Comparison of ENCODE assay signal across 9 cellular contexts in the genomic region with DNA sequence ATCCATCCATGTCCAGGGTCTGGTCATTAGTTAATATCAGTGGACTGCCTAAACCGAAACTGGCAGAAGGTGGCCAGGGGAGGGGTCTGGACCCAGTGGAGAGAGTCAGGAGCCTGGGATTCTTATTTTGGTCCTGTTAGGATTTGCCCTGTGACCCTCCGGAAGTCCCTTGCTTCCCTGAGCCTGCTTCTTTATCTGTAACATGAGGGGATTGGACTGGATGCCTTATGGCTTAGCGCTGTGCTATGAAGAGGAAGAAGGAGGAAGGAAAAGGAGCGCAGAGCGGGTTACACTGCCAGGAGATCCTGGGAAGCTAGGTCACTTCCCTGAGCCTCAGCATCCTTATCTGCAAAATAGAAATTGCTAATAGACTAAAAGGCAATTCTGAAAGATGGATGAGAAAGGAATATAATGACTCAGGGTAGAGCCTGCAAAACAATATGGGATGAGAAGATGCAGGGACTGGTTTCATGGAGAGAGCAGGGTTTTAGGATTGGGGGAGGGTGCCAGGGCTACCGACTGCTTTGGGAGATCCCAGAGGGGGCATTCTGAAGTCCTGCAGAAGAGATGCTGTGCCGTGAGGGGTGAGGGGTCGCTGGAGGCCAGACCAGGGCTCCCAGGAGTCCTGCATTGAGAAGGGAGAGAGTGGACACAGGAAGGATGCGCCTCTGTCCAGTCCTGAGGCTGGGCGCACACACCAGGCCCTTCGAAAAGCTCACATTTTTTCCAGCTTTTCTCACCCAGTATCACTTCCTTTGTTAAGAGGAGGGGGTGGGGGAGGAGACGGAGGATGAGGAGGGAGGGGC. TPM values are rescaled to one million over a fixed set of nuclear protein-coding genes. Genes with fewer than 3 reads are reported as not detected.
DNase-seq lines count a peak whose midpoint lies in the region; ATAC-seq and TF ChIP-seq lines count a peak whose summit lies in the region.
"Had no signal": no experiment of that assay in that cellular context is flagged by ENCODE, and none has a peak within 500 bp of the region (broad histone marks: within the 10 kb centered on the region; RNA-seq: fewer than 3 reads in every experiment).

No MANE protein-coding gene starts in this region.

- H3K9ac ChIP-seq in mucosa of stomach (ENCODE audit: low read length) = peak overlapping the region; percentile 45

- H3K36me3 ChIP-seq in heart left ventricle = no peaks in the 10 kb centered on the region
- H3K36me3 ChIP-seq in mucosa of stomach (ENCODE audit: control insufficient read depth, insufficient read depth, low read length) = no peaks in the 10 kb centered on the region
- no peaks in the 10 kb centered on the region for H3K36me3 ChIP-seq in uterus

- H3K4me1 Mint-ChIP-seq in MCF 10A (ENCODE audit: insufficient read depth, unreplicated experiment) = peaks cover 18% of the 10 kb centered on the region
- H3K4me1 Mint-ChIP-seq in stimulated activated memory B cell treated with anti-CD40 and anti-IgM and Interleukin-4, amounts not matched to agents 10 μg/mL and 1 μg/mL and 100 μg/mL, for 72 hours = peaks cover 17% of the 10 kb centered on the region

- 20 to 38% (median 23%) methylated on average over 11 to 12 of the region's 12 CpGs for WGBS in heart left ventricle, 4 donors

- TF ChIP-seq POLR2A in heart left ventricle (IDR thresholded peaks at IDR 0.05) (no peak), uterus (IDR thresholded peaks at IDR 0.05) (no peak)

- BruUV-seq in MCF 10A (replicated peaks; lab: Mats Ljungman, UMichigan) = no TSS peak

- H3K36me3 Mint-ChIP-seq in MCF 10A (ENCODE audit: insufficient read depth, unreplicated experiment) = no peaks in the 10 kb centered on the region
- H3K36me3 Mint-ChIP-seq in stimulated activated memory B cell treated with anti-CD40 and anti-IgM and Interleukin-4, amounts not matched to agents 10 μg/mL and 1 μg/mL and 100 μg/mL, for 72 hours = no peaks in the 10 kb centered on the region

- H3K9me3 Mint-ChIP-seq in MCF 10A (ENCODE audit: unreplicated experiment) = no peaks in the 10 kb centered on the region
- H3K9me3 Mint-ChIP-seq in stimulated activated memory B cell treated with anti-CD40 and anti-IgM and Interleukin-4, amounts not matched to agents 10 μg/mL and 1 μg/mL and 100 μg/mL, for 72 hours = no peaks in the 10 kb centered on the region

- H3K4me3 ChIP-seq in heart left ventricle = peak overlapping the region; percentile 22 to 54 (median 44)
- no peak overlapping the region for H3K4me3 ChIP-seq in mucosa of stomach (ENCODE audit: low read length)
- peak overlapping the region; percentile 8 to 22 for H3K4me3 ChIP-seq in uterus

- H3K4me3 Mint-ChIP-seq in MCF 10A (ENCODE audit: unreplicated experiment) = peak overlapping the region; percentile 72
- H3K4me3 Mint-ChIP-seq in stimulated activated memory B cell treated with anti-CD40 and anti-IgM and Interleukin-4, amounts not matched to agents 10 μg/mL and 1 μg/mL and 100 μg/mL, for 72 hours = no peak overlapping the region

- H3K27ac Mint-ChIP-seq in MCF 10A (ENCODE audit: low read depth, unreplicated experiment) = peak overlapping the region; percentile 21
- H3K27ac Mint-ChIP-seq in stimulated activated memory B cell treated with anti-CD40 and anti-IgM and Interleukin-4, amounts not matched to agents 10 μg/mL and 1 μg/mL and 100 μg/mL, for 72 hours = no peak overlapping the region

- H3K4me1 ChIP-seq in heart left ventricle (peaks cover 0 to 63% (median 39%) of the 10 kb centered on the region in 12 donors), mucosa of stomach (ENCODE audit: control insufficient read depth, insufficient read depth, low read length) (peaks cover 28% of the 10 kb centered on the region), uterus (peaks cover 3 to 13% of the 10 kb centered on the region in 2 donors)

- peaks cover 20% of the 10 kb centered on the region for H3K27me3 Mint-ChIP-seq in MCF 10A (ENCODE audit: insufficient read depth, unreplicated experiment)
- peaks cover 84% of the 10 kb centered on the region for H3K27me3 Mint-ChIP-seq in stimulated activated memory B cell treated with anti-CD40 and anti-IgM and Interleukin-4, amounts not matched to agents 10 μg/mL and 1 μg/mL and 100 μg/mL, for 72 hours

- CTCF ChIA-PET in MCF 10A (lab: Yijun Ruan, JAX) = interaction anchor here (0.6 to 10.9 kb wide), 19 partner anchors 8 to 142 kb away, joined by 3 to 103 read pairs (median 4); a partner anchor contains a TSS

- H3K27me3 ChIP-seq in heart left ventricle = peaks cover 0 to 54% (median 0%) of the 10 kb centered on the region in 9 donors
- peaks cover 42% of the 10 kb centered on the region for H3K27me3 ChIP-seq in mucosa of stomach (ENCODE audit: control insufficient read depth, insufficient read depth, low read length)
- H3K27me3 ChIP-seq in uterus = no peaks in the 10 kb centered on the region

- DNase-seq in heart left ventricle (no peak), Right ventricle myocardium superior (no peak), MCF 10A (ENCODE audit: unreplicated experiment) (peak; percentile 22), uterus (no peak)

- H3K27ac ChIP-seq in heart left ventricle = peak overlapping the region in 10 of 12 donors; percentile 45 to 90 (median 84)
- peak overlapping the region in 1 of 2 donors; percentile 52 for H3K27ac ChIP-seq in uterus

- TF ChIP-seq CTCF in heart left ventricle (IDR thresholded peaks at IDR 0.05) (no peak), MCF 10A (IDR thresholded peaks at IDR 0.05; ENCODE audit: unreplicated experiment) (no peak), uterus (IDR thresholded peaks at IDR 0.05) (no peak)

- intact Hi-C loops in heart left ventricle (cut with DNase I) (loop anchor here in 9 of 10 donors (5.0 kb wide), 2 partner anchors 85 to 90 kb away; no protein-coding TSS in a partner anchor), Right ventricle myocardium superior (cut with DNase I) (no loop called here), MCF 10A (cut with micrococcal nuclease) (no loop called here), uterus (cut with DNase I; ENCODE audit: low total_unique reads) (no loop called here)

- no peak for ATAC-seq in heart left ventricle
- ATAC-seq in Right ventricle myocardium superior (ENCODE audit: poor library complexity) = no peak
- no peak for ATAC-seq in stimulated activated memory B cell treated with anti-CD40 and anti-IgM and Interleukin-4, amounts not matched to agents 10 μg/mL and 1 μg/mL and 100 μg/mL, for 72 hours
- no peak for ATAC-seq in GM19324 (IDR thresholded peaks at IDR 0.05; ENCODE audit: low FRiP score, unreplicated experiment)
- no peak for ATAC-seq in GM21737 (IDR thresholded peaks at IDR 0.05; ENCODE audit: unreplicated experiment)

- POLR2A ChIA-PET in MCF 10A (lab: Yijun Ruan, JAX) = interaction anchor here (0.7 to 2.2 kb wide), 4 partner anchors 26 to 262 kb away, joined by 3 to 17 read pairs (median 4); no protein-coding TSS in a partner anchor

- H3K9me3 ChIP-seq in heart left ventricle (no peaks in the 10 kb centered on the region), mucosa of stomach (ENCODE audit: control insufficient read depth, low read length) (no peaks in the 10 kb centered on the region), uterus (no peaks in the 10 kb centered on the region)

RNA-seq across cellular contexts. Expression of a gene that starts 0.5 kb away (rescaled TPM):
- total RNA-seq in heart left ventricle (10 to 100 TPM in 3 of 9 donors, 1 to 10 TPM in 5, under 1 TPM in 1; 0.81 to 16.2 (median 9.5) TPM), Right ventricle myocardium superior (12.5 TPM), MCF 10A (2022) (0.26 and 0.34 TPM in 2 replicates), uterus (1 to 10 TPM in 2 of 4 donors, not detected in 2; 3.0 TPM)
- 10 to 100 TPM in 1 of 2 donors, 1 to 10 TPM in 1; 2.6 to 17.8 TPM for polyA plus RNA-seq in heart left ventricle
- polyA plus RNA-seq: aorta had no signal

RNA-seq across cellular contexts. Expression of a gene that starts 41.3 kb away (rescaled TPM):
- not detected for total RNA-seq in heart left ventricle
- polyA plus RNA-seq in heart left ventricle = not detected
- not detected for total RNA-seq in Right ventricle myocardium superior
- not detected in 2 replicates for total RNA-seq in MCF 10A (2022)
- not detected for total RNA-seq in uterus
- total RNA-seq: aorta had no signal
- polyA plus RNA-seq: aorta had no signal

RNA-seq across cellular contexts. Expression of a gene that starts 48.6 kb away (rescaled TPM):
- total RNA-seq in heart left ventricle (under 1 TPM in 1 of 9 donors, not detected in 8; 0.32 TPM), Right ventricle myocardium superior (not detected), MCF 10A (2022) (not detected in 2 replicates), uterus (under 1 TPM in 1 of 4 donors, not detected in 3; 0.64 TPM)
- not detected for polyA plus RNA-seq in heart left ventricle
- total RNA-seq: aorta had no signal
- polyA plus RNA-seq: aorta had no signal

RNA-seq across cellular contexts. Expression of a gene that starts 59.4 kb away (rescaled TPM):
- 10 to 100 TPM in 2 of 9 donors, 1 to 10 TPM in 3, under 1 TPM in 3, not detected in 1; 0.27 to 27.1 (median 1.3) TPM for total RNA-seq in heart left ventricle
- 1 to 10 TPM in 1 of 2 donors, under 1 TPM in 1; 0.15 to 5.5 TPM for polyA plus RNA-seq in heart left ventricle
- 0.32 TPM for total RNA-seq in Right ventricle myocardium superior
- total RNA-seq in MCF 10A (2022) = 0.75 and 0.88 TPM in 2 replicates
- total RNA-seq in uterus = 10 to 100 TPM in 2 of 4 donors, 1 to 10 TPM in 1, not detected in 1; 6.2 to 28.2 (median 21.2) TPM

Comparison
In these comparisons a context has a peak if more than half of its experiments do, and no peak if none do; other contexts are left out.
1. intact Hi-C loops: an anchor here in heart left ventricle (5.0 kb wide); none called in Right ventricle myocardium superior, MCF 10A and uterus.